ENCODE assay signal across 30 cellular contexts in the genomic region with DNA sequence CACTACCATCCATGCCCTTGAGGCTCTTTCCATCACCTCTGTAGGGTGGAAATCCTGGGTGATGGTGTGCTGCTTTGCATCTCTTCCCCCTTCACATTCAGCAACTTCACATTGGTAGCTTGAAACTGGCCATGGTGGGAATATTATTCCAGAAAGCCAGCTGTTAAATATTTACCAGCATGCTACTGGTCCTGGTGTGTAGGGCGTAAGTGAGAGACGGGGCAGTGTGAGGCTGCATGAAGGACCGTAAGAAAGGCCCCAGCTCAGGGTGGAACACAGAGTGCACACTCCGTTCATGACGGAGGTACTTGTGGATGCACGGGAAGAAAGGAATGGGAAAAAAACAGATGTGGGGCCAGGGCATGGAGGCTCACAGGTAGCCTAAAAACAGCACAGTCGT.
"Had no signal": no experiment of that assay in that cellular context is flagged by ENCODE, and none has a peak within 500 bp of the region (broad histone marks: within the 10 kb centered on the region; RNA-seq: fewer than 3 reads in every experiment).

No MANE protein-coding gene starts in this region.

- ATAC-seq: activated CD4-positive, CD25-positive, alpha-beta regulatory T cell treated with anti-CD3 and anti-CD28 coated beads, Interleukin-2, amount 50 U/mL, for 24 hours; gastroesophageal sphincter; left colon; lower lobe of right lung; natural killer cell; T-helper 17 cell had no signal

- H3K27ac ChIP-seq: adrenal gland, ascending aorta, breast epithelium, epithelial cell of prostate, gastroesophageal sphincter, lower lobe of right lung, SK-N-MC, testis had no signal

- H3K36me3 ChIP-seq: adrenal gland, ascending aorta, breast epithelium, gastroesophageal sphincter, lower lobe of right lung, sigmoid colon, upper lobe of left lung had no signal

- H3K36me3 Mint-ChIP-seq: activated naive CD8-positive, alpha-beta T cell; natural killer cell had no signal

- H3K27me3 ChIP-seq: adrenal gland, ascending aorta, gastroesophageal sphincter, sigmoid colon, testis, upper lobe of left lung had no signal

- H3K4me1 ChIP-seq: adrenal gland, ascending aorta, breast epithelium, upper lobe of left lung had no signal

- H3K9me3 Mint-ChIP-seq: activated CD4-positive, alpha-beta memory T cell treated with anti-CD3 and anti-CD28 coated beads, Interleukin-2, amount 10 ng/mL, durations not matched to agents 7 days and 5 days; activated CD4-positive, alpha-beta T cell treated with anti-CD3 and anti-CD28 coated beads, Interleukin-2, amount 10 ng/mL, durations not matched to agents 24 days and 14 days; activated T-helper 1 cell treated with anti-CD3 and anti-CD28 coated beads, Interleukin-12 subunit alpha, Interleukin-12 subunit beta, Interleukin-2, Interleukin-4 antibody, amounts not matched to agents 30 ng/mL and 10 ng/mL and 1 ng/mL, durations not matched to agents 14 hours and 24 hours and 36 hours; endodermal cell; natural killer cell had no signal

- H3K9me3 ChIP-seq: adrenal gland, ascending aorta, breast epithelium, gastroesophageal sphincter, lower lobe of right lung, sigmoid colon, testis, upper lobe of left lung had no signal

- H3K27ac Mint-ChIP-seq: activated CD4-positive, alpha-beta memory T cell treated with anti-CD3 and anti-CD28 coated beads, Interleukin-2, amount 10 ng/mL, durations not matched to agents 7 days and 5 days; activated CD4-positive, alpha-beta T cell treated with anti-CD3 and anti-CD28 coated beads, Interleukin-2, amount 10 ng/mL, durations not matched to agents 24 days and 14 days; activated naive CD8-positive, alpha-beta T cell; activated T-helper 1 cell treated with anti-CD3 and anti-CD28 coated beads, Interleukin-12 subunit alpha, Interleukin-12 subunit beta, Interleukin-2, Interleukin-4 antibody, amounts not matched to agents 30 ng/mL and 10 ng/mL and 1 ng/mL, durations not matched to agents 14 hours and 24 hours and 36 hours; endodermal cell; natural killer cell; T-helper 17 cell had no signal

- H3K4me3 ChIP-seq: adrenal gland, ascending aorta, breast epithelium, gastroesophageal sphincter, lower lobe of right lung, sigmoid colon, SK-N-MC, testis, upper lobe of left lung had no signal

- H3K4me3 Mint-ChIP-seq: activated CD4-positive, alpha-beta memory T cell treated with anti-CD3 and anti-CD28 coated beads, Interleukin-2, amount 10 ng/mL, durations not matched to agents 7 days and 5 days; activated CD4-positive, alpha-beta T cell treated with anti-CD3 and anti-CD28 coated beads, Interleukin-2, amount 10 ng/mL, durations not matched to agents 24 days and 14 days; activated naive CD8-positive, alpha-beta T cell; activated T-helper 1 cell treated with anti-CD3 and anti-CD28 coated beads, Interleukin-12 subunit alpha, Interleukin-12 subunit beta, Interleukin-2, Interleukin-4 antibody, amounts not matched to agents 30 ng/mL and 10 ng/mL and 1 ng/mL, durations not matched to agents 14 hours and 24 hours and 36 hours; endodermal cell; natural killer cell; T-helper 17 cell had no signal

- H3K4me1 Mint-ChIP-seq: activated CD4-positive, alpha-beta memory T cell treated with anti-CD3 and anti-CD28 coated beads, Interleukin-2, amount 10 ng/mL, durations not matched to agents 7 days and 5 days; activated CD4-positive, alpha-beta T cell treated with anti-CD3 and anti-CD28 coated beads, Interleukin-2, amount 10 ng/mL, durations not matched to agents 24 days and 14 days; natural killer cell had no signal

- DNase-seq: activated CD4-positive, alpha-beta memory T cell treated with anti-CD3 and anti-CD28 coated beads, Interleukin-2, amount 10 ng/mL, durations not matched to agents 7 days and 5 days; activated CD4-positive, alpha-beta T cell treated with anti-CD3 and anti-CD28 coated beads, Interleukin-2, amount 10 ng/mL, durations not matched to agents 24 days and 14 days; activated gamma-delta T cell treated with Interleukin-2 at 50 U/mL for 16 hours; activated T-cell treated with anti-CD3 and anti-CD28 coated beads for 4 hours; adrenal gland; cortex of kidney; endodermal cell; head of caudate nucleus; islet precursor cell; left colon; lower lobe of right lung; midbrain; natural killer cell; occipital lobe; retina; sigmoid colon; stimulated activated CD4-positive, alpha-beta T cell treated with anti-CD3 and anti-CD28 coated beads, Interleukin-2, amount 100 ng/mL, for 48 hours; stimulated activated naive CD4-positive, alpha-beta T cell; SW 1271; T-helper 17 cell; testis; upper lobe of left lung had no signal
